26 cellular contexts compared by ENCODE assay signal in the genomic region with DNA sequence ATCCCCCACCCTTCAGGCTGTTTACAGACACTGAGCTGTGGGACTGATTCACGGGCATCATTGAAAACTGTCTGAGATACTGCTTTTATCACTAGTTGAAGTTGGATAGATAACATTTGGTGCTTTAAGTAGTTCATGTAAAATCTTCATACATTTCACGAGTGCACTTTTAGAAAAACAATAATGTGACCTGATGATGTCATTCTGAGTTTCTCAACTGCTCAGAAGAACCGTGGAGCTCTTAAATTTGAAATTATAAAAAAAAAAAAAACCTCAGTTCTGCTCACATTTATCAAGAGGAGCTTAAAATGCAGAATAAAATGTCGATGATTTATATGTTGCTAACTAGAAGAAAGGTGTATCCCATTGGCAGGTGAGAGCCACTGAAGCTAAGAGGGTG.
A peak's percentile ranks its signal among the peaks of the same experiment; 100 is the strongest.
DNase-seq lines count a peak whose midpoint lies in the region; ATAC-seq and TF ChIP-seq lines count a peak whose summit lies in the region.
"Had no signal": no experiment of that assay in that cellular context is flagged by ENCODE, and none has a peak within 500 bp of the region (broad histone marks: within the 10 kb centered on the region; RNA-seq: fewer than 3 reads in every experiment).

No MANE protein-coding gene starts in this region.

- TF ChIP-seq CTCF in glutamatergic neuron (IDR thresholded peaks at IDR 0.05; ENCODE audit: partially characterized antibody, unreplicated experiment) = no peak

- no peaks in the 10 kb centered on the region for H3K9me3 Mint-ChIP-seq in activated naive CD4-positive, alpha-beta T cell treated with anti-CD3 and anti-CD28 coated beads, Interleukin-2, amount 50 U/mL, for 24 hours
- H3K9me3 Mint-ChIP-seq in activated naive CD4-positive, alpha-beta T cell treated with anti-CD3 and anti-CD28 coated beads, Interleukin-2, amount 50 U/mL, for 72 hours = no peaks in the 10 kb centered on the region
- no peaks in the 10 kb centered on the region for H3K9me3 Mint-ChIP-seq in activated T-helper 17 cell treated with anti-CD3 and anti-CD28 coated beads, Interleukin-2, amount 50 U/mL, for 72 hours
- H3K9me3 Mint-ChIP-seq in glutamatergic neuron (ENCODE audit: unreplicated experiment) = peaks cover 2% of the 10 kb centered on the region

- peaks cover 19% of the 10 kb centered on the region for H3K36me3 Mint-ChIP-seq in activated naive CD4-positive, alpha-beta T cell treated with anti-CD3 and anti-CD28 coated beads, Interleukin-2, amount 50 U/mL, for 24 hours
- H3K36me3 Mint-ChIP-seq in activated naive CD4-positive, alpha-beta T cell treated with anti-CD3 and anti-CD28 coated beads, Interleukin-2, amount 50 U/mL, for 72 hours = peaks cover 0 to 6% of the 10 kb centered on the region in 2 donors
- H3K36me3 Mint-ChIP-seq in activated T-helper 17 cell treated with anti-CD3 and anti-CD28 coated beads, Interleukin-2, amount 50 U/mL, for 72 hours (ENCODE audit: low read depth) = peaks cover 76% of the 10 kb centered on the region
- H3K36me3 Mint-ChIP-seq in glutamatergic neuron (ENCODE audit: unreplicated experiment) = peaks cover 9% of the 10 kb centered on the region

- peaks cover 9% of the 10 kb centered on the region for H3K4me1 Mint-ChIP-seq in activated naive CD4-positive, alpha-beta T cell treated with anti-CD3 and anti-CD28 coated beads, Interleukin-2, amount 50 U/mL, for 24 hours
- H3K4me1 Mint-ChIP-seq in activated T-helper 17 cell treated with anti-CD3 and anti-CD28 coated beads, Interleukin-2, amount 50 U/mL, for 72 hours = peaks cover 4% of the 10 kb centered on the region
- peaks cover 2% of the 10 kb centered on the region for H3K4me1 Mint-ChIP-seq in glutamatergic neuron (ENCODE audit: low read depth, unreplicated experiment)
- H3K4me1 Mint-ChIP-seq: CD14-positive monocyte had no signal

- H3K27ac Mint-ChIP-seq in activated naive CD4-positive, alpha-beta T cell treated with anti-CD3 and anti-CD28 coated beads, Interleukin-2, amount 50 U/mL, for 24 hours = peak overlapping the region; percentile 53
- H3K27ac Mint-ChIP-seq in activated naive CD4-positive, alpha-beta T cell treated with anti-CD3 and anti-CD28 coated beads, Interleukin-2, amount 50 U/mL, for 72 hours = peak overlapping the region in 1 of 2 donors; percentile 17
- H3K27ac Mint-ChIP-seq in activated T-helper 17 cell treated with anti-CD3 and anti-CD28 coated beads, Interleukin-2, amount 50 U/mL, for 72 hours = peak overlapping the region; percentile 46
- no peak overlapping the region for H3K27ac Mint-ChIP-seq in glutamatergic neuron (ENCODE audit: unreplicated experiment)

- no peak overlapping the region for H3K4me3 Mint-ChIP-seq in activated naive CD4-positive, alpha-beta T cell treated with anti-CD3 and anti-CD28 coated beads, Interleukin-2, amount 50 U/mL, for 24 hours
- no peak overlapping the region for H3K4me3 Mint-ChIP-seq in activated T-helper 17 cell treated with anti-CD3 and anti-CD28 coated beads, Interleukin-2, amount 50 U/mL, for 72 hours
- peak overlapping the region; percentile 6 for H3K4me3 Mint-ChIP-seq in glutamatergic neuron (ENCODE audit: unreplicated experiment)
- H3K4me3 Mint-ChIP-seq: CD14-positive monocyte had no signal

- ATAC-seq in activated naive CD4-positive, alpha-beta T cell treated with anti-CD3 and anti-CD28 coated beads, Interleukin-2, amount 50 U/mL, for 72 hours = no peak
- ATAC-seq in activated T-helper 17 cell treated with anti-CD3 and anti-CD28 coated beads, Interleukin-2, amount 50 U/mL, for 72 hours (replicated peaks) = no peak
- no peak for ATAC-seq in HG03097 (IDR thresholded peaks at IDR 0.05; ENCODE audit: low FRiP score, unreplicated experiment)
- ATAC-seq: PC-3, SK-N-SH treated with all-trans-retinoic acid at 6 μM for 48 hours had no signal

- H3K27me3 Mint-ChIP-seq in activated naive CD4-positive, alpha-beta T cell treated with anti-CD3 and anti-CD28 coated beads, Interleukin-2, amount 50 U/mL, for 24 hours = no peaks in the 10 kb centered on the region
- no peaks in the 10 kb centered on the region for H3K27me3 Mint-ChIP-seq in activated T-helper 17 cell treated with anti-CD3 and anti-CD28 coated beads, Interleukin-2, amount 50 U/mL, for 72 hours
- H3K27me3 Mint-ChIP-seq in glutamatergic neuron (ENCODE audit: unreplicated experiment) = peaks cover 3% of the 10 kb centered on the region

- no peak for DNase-seq in activated naive CD4-positive, alpha-beta T cell treated with anti-CD3 and anti-CD28 coated beads, Interleukin-2, amount 50 U/mL, for 72 hours (ENCODE audit: low spot score in 2 of 2)
- no peak for DNase-seq in glutamatergic neuron
- DNase-seq in stromal cell of bone marrow (ENCODE audit: low read depth) = peak; percentile 2
- DNase-seq in NCI-H187 treated with DMSO at 0.1 percent for 48 hours (lab: John Stamatoyannopoulos, UW) = no peak
- no peak for DNase-seq in NCI-H524 treated with DMSO at 0.1 percent for 48 hours (lab: John Stamatoyannopoulos, UW)
- DNase-seq: 8988T; ACHN; BE2C; Calu3; DMS79 treated with DMSO at 0.1 percent for 48 hours; Karpas-422; NCI-H1092 treated with DMSO at 0.1 percent for 48 hours; NCI-H1436; NCI-H187; NCI-H2171 treated with DMSO at 0.1 percent for 48 hours; NCI-H345; NCI-H524; NCI-H82; NK-92 treated with Interleukin-12 subunit alpha and Interleukin-12 subunit beta, amount 100 ng/mL, for 24 hours; PC-3; SJCRH30 had no signal
